ENCODE assay signal across 15 cellular contexts in genomic region chr6:158603261-158604047, GRCh38. TPM values are rescaled to one million over a fixed set of nuclear protein-coding genes. Genes with fewer than 3 reads are reported as not detected.
DNase-seq lines count a peak whose midpoint lies in the region; TF ChIP-seq lines count a peak whose summit lies in the region.
"Had no signal": no experiment of that assay in that cellular context is flagged by ENCODE, and none has a peak within 500 bp of the region (broad histone marks: within the 10 kb centered on the region; RNA-seq: fewer than 3 reads in every experiment).

No MANE protein-coding gene starts in this region.

- no peak overlapping the region for H2BK120ac ChIP-seq in mesenchymal stem cell (ENCODE audit: low read depth, low read length)

- H3K27me3 ChIP-seq in mesenchymal stem cell (ENCODE audit: control insufficient read depth in 1 of 2, insufficient read depth in 1 of 2, low read length in 2 of 2) = no peaks in the 10 kb centered on the region

- H2BK12ac ChIP-seq in mesenchymal stem cell (ENCODE audit: low read length in 2 of 2) = no peak overlapping the region

- peaks cover 3% of the 10 kb centered on the region for H3K36me3 Mint-ChIP-seq in activated naive CD8-positive, alpha-beta T cell
- H3K36me3 Mint-ChIP-seq in activated naive CD8-positive, alpha-beta T cell treated with anti-CD3 and anti-CD28 coated beads for 36 hours = peaks cover 21% of the 10 kb centered on the region
- peaks cover 10% of the 10 kb centered on the region for H3K36me3 Mint-ChIP-seq in type B pancreatic cell

- no peaks in the 10 kb centered on the region for H3K9me3 Mint-ChIP-seq in activated naive CD8-positive, alpha-beta T cell (ENCODE audit: low read depth)
- no peaks in the 10 kb centered on the region for H3K9me3 Mint-ChIP-seq in activated naive CD8-positive, alpha-beta T cell treated with anti-CD3 and anti-CD28 coated beads for 36 hours
- no peaks in the 10 kb centered on the region for H3K9me3 Mint-ChIP-seq in type B pancreatic cell

- H3K4me3 Mint-ChIP-seq in activated naive CD8-positive, alpha-beta T cell = no peak overlapping the region
- H3K4me3 Mint-ChIP-seq in activated naive CD8-positive, alpha-beta T cell treated with anti-CD3 and anti-CD28 coated beads for 36 hours = no peak overlapping the region
- H3K4me3 Mint-ChIP-seq in type B pancreatic cell = no peak overlapping the region

- no peaks in the 10 kb centered on the region for H3K9me3 ChIP-seq in mesenchymal stem cell (ENCODE audit: control insufficient read depth, low read length)
- H3K9me3 ChIP-seq: A549 had no signal

- no peak for DNase-seq in activated naive CD8-positive, alpha-beta T cell treated with anti-CD3 and anti-CD28 coated beads for 36 hours
- no peak for DNase-seq in mesenchymal stem cell
- DNase-seq in type B pancreatic cell (ENCODE audit: extremely low spot score, unreplicated experiment) = peak; percentile 37
- DNase-seq in ureter (ENCODE audit: low spot score) = no peak
- DNase-seq in activated CD8-positive, alpha-beta memory T cell treated with anti-CD3 and anti-CD28 coated beads, Interleukin-2, amount 50 U/mL, for 4 hours = no peak
- DNase-seq: DMS79 treated with DMSO at 0.1 percent for 48 hours, KBM-7, NCI-H1436 treated with DMSO at 0.1 percent for 48 hours, NCI-H2081 treated with DMSO at 0.1 percent for 48 hours, NCI-H226, NCI-H526 treated with DMSO at 0.1 percent for 48 hours had no signal

- H3K36me3 ChIP-seq in mesenchymal stem cell (ENCODE audit: control insufficient read depth in 1 of 2, insufficient read depth in 2 of 2, low read depth in 1 of 2, low read length in 2 of 2) = peaks cover 48 to 59% of the 10 kb centered on the region in 2 experiments

- WGBS in mesenchymal stem cell = 93% methylated on average over 14 of the region's 15 CpGs

- no peak overlapping the region for H3K4ac ChIP-seq in mesenchymal stem cell (ENCODE audit: low read depth in 1 of 2, low read length in 2 of 2)

- H3K18ac ChIP-seq in mesenchymal stem cell (ENCODE audit: low read depth in 1 of 2, low read length in 2 of 2) = no peak overlapping the region

- H3K14ac ChIP-seq in mesenchymal stem cell (ENCODE audit: low read length in 2 of 2) = no peak overlapping the region

- no peak overlapping the region for H3K23ac ChIP-seq in mesenchymal stem cell (ENCODE audit: low read length in 2 of 2)

- H3K27me3 Mint-ChIP-seq in activated naive CD8-positive, alpha-beta T cell = no peaks in the 10 kb centered on the region
- H3K27me3 Mint-ChIP-seq in activated naive CD8-positive, alpha-beta T cell treated with anti-CD3 and anti-CD28 coated beads for 36 hours = no peaks in the 10 kb centered on the region
- H3K27me3 Mint-ChIP-seq in type B pancreatic cell = no peaks in the 10 kb centered on the region

- no peak overlapping the region for H2AFZ ChIP-seq in mesenchymal stem cell (ENCODE audit: low read depth, low read length)

- no peak overlapping the region for H2AK5ac ChIP-seq in mesenchymal stem cell (ENCODE audit: low read length, severe bottlenecking)

- H3K27ac ChIP-seq in VCaP = peak overlapping the region; percentile 89
- no peak overlapping the region for H3K27ac ChIP-seq in mesenchymal stem cell (ENCODE audit: low read length, poor library complexity, severe bottlenecking)
- H3K27ac ChIP-seq: A549, C4-2B had no signal

- H2BK15ac ChIP-seq in mesenchymal stem cell (ENCODE audit: low read depth, poor library complexity, severe bottlenecking) = no peak overlapping the region

- no peak overlapping the region for H3K4me3 ChIP-seq in mesenchymal stem cell (ENCODE audit: insufficient read depth in 1 of 2, low read depth in 1 of 2, low read length in 2 of 2)
- H3K4me3 ChIP-seq: A549 had no signal

- H4K91ac ChIP-seq in mesenchymal stem cell (ENCODE audit: low read length) = no peak overlapping the region

- peak overlapping the region; percentile 79 for H4K8ac ChIP-seq in mesenchymal stem cell (ENCODE audit: low read length)

- peaks cover 5% of the 10 kb centered on the region for H3K4me1 Mint-ChIP-seq in activated naive CD8-positive, alpha-beta T cell (ENCODE audit: low read depth)
- no peaks in the 10 kb centered on the region for H3K4me1 Mint-ChIP-seq in activated naive CD8-positive, alpha-beta T cell treated with anti-CD3 and anti-CD28 coated beads for 36 hours
- H3K4me1 Mint-ChIP-seq in type B pancreatic cell (ENCODE audit: unreplicated experiment) = no peaks in the 10 kb centered on the region

- H3K4me1 ChIP-seq in mesenchymal stem cell (ENCODE audit: control insufficient read depth, insufficient read depth, low read depth, low read length) = peaks cover 1% of the 10 kb centered on the region
- H3K4me1 ChIP-seq: A549 had no signal

- TF ChIP-seq CTCF in VCaP (conservative IDR thresholded peaks at IDR 0.05) = no peak
- TF ChIP-seq CTCF in type B pancreatic cell (conservative IDR thresholded peaks at IDR 0.05) = no peak

- peak overlapping the region; percentile 6 for H3K27ac Mint-ChIP-seq in activated naive CD8-positive, alpha-beta T cell
- H3K27ac Mint-ChIP-seq in activated naive CD8-positive, alpha-beta T cell treated with anti-CD3 and anti-CD28 coated beads for 36 hours = no peak overlapping the region
- H3K27ac Mint-ChIP-seq in type B pancreatic cell = no peak overlapping the region

- no peak overlapping the region for H3K9ac ChIP-seq in mesenchymal stem cell (ENCODE audit: low read length)

- no peak overlapping the region for H3K4me2 ChIP-seq in mesenchymal stem cell (ENCODE audit: low read length, poor library complexity, severe bottlenecking)
- H3K4me2 ChIP-seq: A549 had no signal

- peaks cover 39% of the 10 kb centered on the region for H3K79me1 ChIP-seq in mesenchymal stem cell (replicated peaks; ENCODE audit: low read length, poor library complexity, severe bottlenecking)

- H2BK5ac ChIP-seq in mesenchymal stem cell (ENCODE audit: low read depth, low read length, poor library complexity, severe bottlenecking) = no peak overlapping the region

RNA-seq across cellular contexts. Expression of gene DYNLT1, which starts 41.1 kb away (rescaled TPM):
- total RNA-seq in activated naive CD8-positive, alpha-beta T cell treated with anti-CD3 and anti-CD28 coated beads for 36 hours = 10 to 100 TPM; 70.9 to 74.2 TPM
- 187 TPM for polyA plus RNA-seq in mesenchymal stem cell (2013, experiment 1 of 2)
- 199 TPM for polyA plus RNA-seq in mesenchymal stem cell (2013, experiment 2 of 2)
- total RNA-seq in type B pancreatic cell (ENCODE audit: low replicate concordance) = 138 and 149 TPM in 2 replicates
- 117 TPM for total RNA-seq in ureter

RNA-seq across cellular contexts. Expression of gene TMEM181, which starts 43.6 kb away (rescaled TPM):
- 10 to 100 TPM; 10.1 to 10.5 TPM for total RNA-seq in activated naive CD8-positive, alpha-beta T cell treated with anti-CD3 and anti-CD28 coated beads for 36 hours
- polyA plus RNA-seq in mesenchymal stem cell (2013, experiment 1 of 2) = 30.8 TPM
- 31.9 TPM for polyA plus RNA-seq in mesenchymal stem cell (2013, experiment 2 of 2)
- total RNA-seq in type B pancreatic cell (ENCODE audit: low replicate concordance) (26.3 and 26.5 TPM in 2 replicates), ureter (38.3 TPM)

RNA-seq across cellular contexts. Expression of gene SYTL3, which starts 46.4 kb away (rescaled TPM):
- total RNA-seq in activated naive CD8-positive, alpha-beta T cell treated with anti-CD3 and anti-CD28 coated beads for 36 hours = 100 to 1,000 TPM in 1 of 2 experiments, 10 to 100 TPM in 1; 97.8 to 101 TPM
- polyA plus RNA-seq in mesenchymal stem cell (2013, experiment 1 of 2) = 2.1 TPM
- 2.3 TPM for polyA plus RNA-seq in mesenchymal stem cell (2013, experiment 2 of 2)
- total RNA-seq in type B pancreatic cell (ENCODE audit: low replicate concordance) (2.2 and 2.8 TPM in 2 replicates), ureter (8.7 TPM)

Comparison
In these comparisons a context has a peak if more than half of its experiments do, and no peak if none do; other contexts are left out.
1. RNA of gene SYTL3, which starts 46.4 kb away (total RNA-seq): 97.8 to 101 TPM in activated naive CD8-positive, alpha-beta T cell treated with anti-CD3 and anti-CD28 coated beads for 36 hours; 8.7 TPM in ureter (single experiment) and 2.2 to 2.8 TPM in type B pancreatic cell; every median in the first group is over 10 times any median in the second.